In genomic region chr7:78359836-78360235, GRCh38 we compare ENCODE assay signal across 34 cellular contexts.
"Had no signal": no experiment of that assay in that cellular context is flagged by ENCODE, and none has a peak within 500 bp of the region (broad histone marks: within the 10 kb centered on the region; RNA-seq: fewer than 3 reads in every experiment).

No MANE protein-coding gene starts in this region.

- DNase-seq: Karpas-422, Kasumi-1, MG63, MM.1S, MV-4-11, NCI-H1048, NCI-H1092, NCI-H1092 treated with DMSO at 0.1 percent for 48 hours, NCI-H1105, NCI-H1105 treated with DMSO at 0.1 percent for 48 hours, NCI-H1417, NCI-H1417 treated with DMSO at 0.1 percent for 48 hours, NCI-H1436, NCI-H1436 treated with DMSO at 0.1 percent for 48 hours, NCI-H146, NCI-H1694, NCI-H1694 treated with DMSO at 0.1 percent for 48 hours, NCI-H187, NCI-H187 treated with DMSO at 0.1 percent for 48 hours, NCI-H1930, NCI-H2029, NCI-H2029 treated with DMSO at 0.1 percent for 48 hours, NCI-H2081, NCI-H2081 treated with DMSO at 0.1 percent for 48 hours, NCI-H2107, NCI-H2171, NCI-H2171 treated with DMSO at 0.1 percent for 48 hours, NCI-H2227 treated with DMSO at 0.1 percent for 48 hours, NCI-H226, NCI-H345, NCI-H446, NCI-H446 treated with DMSO at 0.1 percent for 48 hours, NCI-H510A had no signal

- H3K27ac ChIP-seq: KMS-11 had no signal

- H3K36me3 ChIP-seq: MG63 had no signal

- H3K4me2 ChIP-seq: KMS-11 had no signal

- H3K27me3 ChIP-seq: MG63 had no signal

- H3K9ac ChIP-seq: KMS-11 had no signal

- H3K9me3 ChIP-seq: MG63 had no signal

- H3K4me3 ChIP-seq: MG63 had no signal
